Comparison of ENCODE assay signal across 8 cellular contexts in the genomic region with DNA sequence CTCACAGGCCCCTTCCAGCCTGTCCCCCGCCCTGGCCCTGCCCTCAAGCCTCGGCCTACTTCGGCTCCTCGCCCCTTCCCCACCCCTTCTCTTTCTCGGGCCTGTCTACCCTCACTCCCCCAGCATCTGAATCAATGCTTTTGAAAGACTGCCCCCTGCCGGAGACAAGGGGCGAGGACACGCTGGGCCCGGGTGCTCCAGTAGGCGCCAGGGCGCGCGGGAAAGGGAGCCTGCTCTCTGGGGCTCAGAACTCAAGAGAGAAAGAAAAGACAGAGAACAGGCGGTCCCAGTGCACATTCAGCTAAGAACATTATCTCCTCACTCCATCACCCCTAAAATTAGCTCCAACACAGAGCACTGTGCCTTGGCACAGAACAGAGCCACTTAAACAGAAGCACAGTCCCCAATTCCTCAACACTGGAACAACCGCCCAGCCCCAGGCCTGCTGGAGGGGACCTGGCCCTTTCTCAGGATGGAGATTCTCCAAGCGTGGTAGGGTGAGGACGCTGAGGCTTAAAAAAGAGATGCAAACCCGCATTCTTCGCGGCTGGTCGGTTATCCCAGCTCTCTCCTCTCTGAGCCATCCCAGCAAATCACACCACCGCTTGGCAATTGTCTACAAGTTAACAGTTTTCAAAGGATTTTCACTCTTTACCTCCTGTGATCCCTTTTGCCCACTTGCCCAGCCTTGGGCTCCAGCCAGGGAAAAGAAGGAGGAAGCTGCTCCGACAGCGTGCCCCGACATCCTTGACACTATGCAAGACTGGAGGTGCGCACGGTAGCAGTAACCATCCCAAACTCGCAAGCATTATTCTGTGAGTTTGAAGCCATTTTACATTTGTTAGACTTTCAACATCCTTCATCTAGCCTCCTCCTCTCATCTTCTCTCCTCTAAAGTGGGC. TPM values are rescaled to one million over a fixed set of nuclear protein-coding genes. Genes with fewer than 3 reads are reported as not detected.
DNase-seq lines count a peak whose midpoint lies in the region; ATAC-seq and TF ChIP-seq lines count a peak whose summit lies in the region.

No MANE protein-coding gene starts in this region.

- no peaks in the 10 kb centered on the region for H3K9me3 ChIP-seq in endodermal cell (ENCODE audit: control insufficient read depth, low read length)

- H3K36me3 Mint-ChIP-seq in endodermal cell (ENCODE audit: low read depth) (peaks cover 22% of the 10 kb centered on the region), mesothelial cell of epicardium (peaks cover 4% of the 10 kb centered on the region)

- peak; percentile 97 for TF ChIP-seq CTCF in endodermal cell (conservative IDR thresholded peaks at IDR 0.05)
- TF ChIP-seq CTCF in mesothelial cell of epicardium (IDR thresholded peaks at IDR 0.05; ENCODE audit: unreplicated experiment) = peak; percentile 91

- H3K27ac ChIP-seq in endodermal cell (ENCODE audit: low read depth, low read length) = no peak overlapping the region

- peak; percentile 55 for DNase-seq in DMS114 treated with DMSO at 0.1 percent for 48 hours (lab: John Stamatoyannopoulos, UW; ENCODE audit: unreplicated experiment)
- DNase-seq in NOMO-1 treated with dmso at 0.1 percent for 144 hours (lab: John Stamatoyannopoulos, UW; ENCODE audit: unreplicated experiment) = peak; percentile 48
- peak; percentile 58 for DNase-seq in activated CD8-positive, alpha-beta memory T cell treated with anti-CD3 and anti-CD28 coated beads, Interleukin-2, amount 50 U/mL, for 24 hours (ENCODE audit: extremely low read depth)
- peak; percentile 96 for DNase-seq in endodermal cell
- DNase-seq in mesothelial cell of epicardium (ENCODE audit: low spot score in 2 of 2, unreplicated experiment in 2 of 2) = peak; percentile 75 to 92
- peak; percentile 57 to 61 for DNase-seq in stimulated activated CD8-positive, alpha-beta memory T cell treated with anti-CD3 and anti-CD28 coated beads, Interleukin-15, amount 100 ng/mL, for 48 hours (ENCODE audit: low read depth in 2 of 2)

- H3K27me3 Mint-ChIP-seq in endodermal cell (ENCODE audit: insufficient read depth) (peaks cover 8% of the 10 kb centered on the region), mesothelial cell of epicardium (ENCODE audit: low read depth) (no peaks in the 10 kb centered on the region)

- H3K36me3 ChIP-seq in endodermal cell (ENCODE audit: control insufficient read depth, insufficient read depth, low read length) = peaks cover 25% of the 10 kb centered on the region

- H3K27me3 ChIP-seq in endodermal cell (ENCODE audit: control insufficient read depth, insufficient read depth, low read length, poor library complexity, severe bottlenecking) = no peaks in the 10 kb centered on the region

- no peak overlapping the region for H3K9ac ChIP-seq in endodermal cell (ENCODE audit: extremely low read depth, low read length, poor library complexity, severe bottlenecking)

- 28 to 47% methylated on average over 9 to 28 of the region's 28 CpGs for WGBS in endodermal cell (ENCODE audit: insufficient coverage in 1 of 2, insufficient read length in 1 of 2), 2 experiments

- peaks cover 12% of the 10 kb centered on the region for H3K4me1 ChIP-seq in endodermal cell (ENCODE audit: control insufficient read depth, insufficient read depth, low read length)

- H3K4me1 Mint-ChIP-seq in endodermal cell (peaks cover 19% of the 10 kb centered on the region), mesothelial cell of epicardium (peaks cover 20% of the 10 kb centered on the region)

- H3K4me3 Mint-ChIP-seq in endodermal cell = peak overlapping the region; percentile 92
- H3K4me3 Mint-ChIP-seq in mesothelial cell of epicardium = peak overlapping the region; percentile 96

- H3K4me3 ChIP-seq in endodermal cell (ENCODE audit: low read length) = peak overlapping the region; percentile 94

- ATAC-seq in HG03175 (IDR thresholded peaks at IDR 0.05; ENCODE audit: unreplicated experiment) = peak; percentile 38
- no peak for ATAC-seq in HG03469 (IDR thresholded peaks at IDR 0.05; ENCODE audit: unreplicated experiment)

- H3K9me3 Mint-ChIP-seq in endodermal cell = no peaks in the 10 kb centered on the region
- no peaks in the 10 kb centered on the region for H3K9me3 Mint-ChIP-seq in mesothelial cell of epicardium

- peak overlapping the region; percentile 90 for H3K27ac Mint-ChIP-seq in endodermal cell
- peak overlapping the region; percentile 97 for H3K27ac Mint-ChIP-seq in mesothelial cell of epicardium

RNA-seq across cellular contexts. Expression of a gene that starts 2.1 kb away (rescaled TPM):
- total RNA-seq in endodermal cell (100 to 1,000 TPM in 1 of 2 donors, 10 to 100 TPM in 1; 90.0 to 101 TPM), mesothelial cell of epicardium (98.5 to 99.2 TPM (median 99.1 TPM) in 3 replicates)
- polyA plus RNA-seq in endodermal cell (2013, experiment 1 of 2) = 58.7 TPM
- 48.4 TPM for polyA plus RNA-seq in endodermal cell (2013, experiment 2 of 2)

RNA-seq across cellular contexts. Expression of a gene that starts 14.0 kb away (rescaled TPM):
- total RNA-seq in endodermal cell (10 to 100 TPM; 51.7 to 59.2 TPM), mesothelial cell of epicardium (26.0 to 27.2 TPM (median 26.6 TPM) in 3 replicates)
- polyA plus RNA-seq in endodermal cell (2013, experiment 1 of 2) = 49.0 TPM
- 43.2 TPM for polyA plus RNA-seq in endodermal cell (2013, experiment 2 of 2)

RNA-seq across cellular contexts. Expression of a gene that starts 18.4 kb away (rescaled TPM):
- 100 to 1,000 TPM; 197 to 230 TPM for total RNA-seq in endodermal cell
- polyA plus RNA-seq in endodermal cell (2013, experiment 1 of 2) = 186 TPM
- 184 TPM for polyA plus RNA-seq in endodermal cell (2013, experiment 2 of 2)
- 173 to 178 TPM (median 174 TPM) in 3 replicates for total RNA-seq in mesothelial cell of epicardium

RNA-seq across cellular contexts. Expression of a gene that starts 28.3 kb away (rescaled TPM):
- total RNA-seq in endodermal cell (under 1 TPM in 1 of 2 donors, not detected in 1; 0.33 TPM), mesothelial cell of epicardium (0.16 to 0.27 TPM in 2 of 3 replicates, not detected in the other)
- polyA plus RNA-seq in endodermal cell (2013, experiment 1 of 2) = 0.89 TPM
- 0.41 TPM for polyA plus RNA-seq in endodermal cell (2013, experiment 2 of 2)

RNA-seq across cellular contexts. Expression of a gene that starts 35.7 kb away (rescaled TPM):
- total RNA-seq in endodermal cell = not detected
- 5.3 TPM for polyA plus RNA-seq in endodermal cell (2013, experiment 1 of 2)
- 4.4 TPM for polyA plus RNA-seq in endodermal cell (2013, experiment 2 of 2)
- not detected in 3 replicates for total RNA-seq in mesothelial cell of epicardium
